14 cellular contexts compared by ENCODE assay signal in the genomic region with DNA sequence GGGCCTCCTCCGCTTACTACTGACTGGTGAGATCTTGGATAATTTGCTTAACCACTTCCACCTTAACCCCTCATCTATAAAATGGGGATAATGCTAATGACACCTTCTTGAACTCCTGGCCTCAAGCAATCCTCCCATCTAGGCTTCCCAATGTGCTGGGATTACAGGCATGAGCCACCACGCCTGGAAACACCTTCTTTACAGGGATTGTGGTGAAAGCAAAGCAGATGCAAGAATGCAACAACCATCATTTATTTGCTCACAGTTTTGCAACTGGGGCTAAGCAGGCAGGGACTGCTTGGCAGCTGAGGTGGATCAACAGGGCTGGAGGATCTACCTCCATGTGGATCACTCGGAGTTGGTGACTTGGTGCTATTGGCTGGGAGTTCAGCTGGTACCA.
A peak's percentile ranks its signal among the peaks of the same experiment; 100 is the strongest.
DNase-seq lines count a peak whose midpoint lies in the region; ATAC-seq and TF ChIP-seq lines count a peak whose summit lies in the region.
"Had no signal": no experiment of that assay in that cellular context is flagged by ENCODE, and none has a peak within 500 bp of the region (broad histone marks: within the 10 kb centered on the region; RNA-seq: fewer than 3 reads in every experiment).

No MANE protein-coding gene starts in this region.

- H3K4me1 ChIP-seq in Caco-2: peaks cover 25% of the 10 kb centered on the region
- peaks cover 33% of the 10 kb centered on the region for H3K4me1 ChIP-seq in hepatocyte (ENCODE audit: insufficient read depth)
- H3K4me1 ChIP-seq in skeletal muscle tissue (ENCODE audit: control insufficient read depth in 3 of 3, insufficient read depth in 3 of 3, low read length in 3 of 3): peaks cover 17 to 38% (median 36%) of the 10 kb centered on the region in 3 donors

- H3K36me3 Mint-ChIP-seq in Caco-2 (ENCODE audit: insufficient read depth, unreplicated experiment): peaks cover 18% of the 10 kb centered on the region

- H3K27me3 ChIP-seq in Caco-2 (replicated peaks; ENCODE audit: control insufficient read depth, insufficient read depth, low read length) (no peaks in the 10 kb centered on the region), hepatocyte (no peaks in the 10 kb centered on the region), skeletal muscle tissue (ENCODE audit: control insufficient read depth in 3 of 3, insufficient read depth in 3 of 3, low read length in 3 of 3) (no peaks in the 10 kb centered on the region)
- H3K27me3 ChIP-seq: foreskin keratinocyte had no signal

- peak overlapping the region; percentile 72 for H3K27ac Mint-ChIP-seq in Caco-2 (ENCODE audit: unreplicated experiment)
- H3K27ac Mint-ChIP-seq: activated CD4-positive, alpha-beta T cell treated with anti-CD3 and anti-CD28 coated beads for 36 hours; T-helper 1 cell treated with Interleukin-12 subunit alpha and Interleukin-12 subunit beta and Interleukin-4 antibody, amounts not matched to agents 30 μg/mL and 1 μg/mL, for 36 hours had no signal

- H3K79me2 ChIP-seq in hepatocyte: no peaks in the 10 kb centered on the region

- H3K9me3 Mint-ChIP-seq in Caco-2 (ENCODE audit: unreplicated experiment): no peaks in the 10 kb centered on the region
- H3K9me3 Mint-ChIP-seq: T-helper 1 cell treated with Interleukin-12 subunit alpha and Interleukin-12 subunit beta and Interleukin-4 antibody, amounts not matched to agents 30 μg/mL and 1 μg/mL, for 36 hours had no signal

- no peak overlapping the region for H2AFZ ChIP-seq in hepatocyte

- WGBS in hepatocyte (ENCODE audit: low lambda C conversion rate, missing lambda C conversion rate): 69% methylated on average over 3 of the region's 3 CpGs

- no peak overlapping the region for H3K4me2 ChIP-seq in hepatocyte

- intact Hi-C loops in Caco-2 (cut with micrococcal nuclease; ENCODE audit: unreplicated experiment): loop anchor here (5.0 kb wide), 1 partner anchor 74 kb away; a partner anchor contains a TSS

- H3K9ac ChIP-seq in skeletal muscle tissue (ENCODE audit: low read depth in 1 of 3, low read length in 3 of 3): no peak overlapping the region

- H3K4me1 Mint-ChIP-seq in Caco-2 (ENCODE audit: low read depth, unreplicated experiment): peaks cover 16% of the 10 kb centered on the region
- H3K4me1 Mint-ChIP-seq: activated CD4-positive, alpha-beta T cell treated with anti-CD3 and anti-CD28 coated beads for 36 hours had no signal

- H3K36me3 ChIP-seq in Caco-2 (ENCODE audit: control insufficient read depth, insufficient read depth, low read length) (no peaks in the 10 kb centered on the region), hepatocyte (replicated peaks; ENCODE audit: insufficient read depth, low read depth) (no peaks in the 10 kb centered on the region), skeletal muscle tissue (ENCODE audit: control insufficient read depth in 3 of 3, insufficient read depth in 3 of 3, low read length in 3 of 3) (no peaks in the 10 kb centered on the region)

- H3K9me2 ChIP-seq in hepatocyte (replicated peaks; ENCODE audit: insufficient read depth): no peaks in the 10 kb centered on the region

- no peak for ATAC-seq in GM18861 (IDR thresholded peaks at IDR 0.05; ENCODE audit: unreplicated experiment)
- ATAC-seq: activated CD4-positive, alpha-beta T cell treated with anti-CD3 and anti-CD28 coated beads for 36 hours; foreskin keratinocyte had no signal

- H3K9me3 ChIP-seq in Caco-2 (no peaks in the 10 kb centered on the region), hepatocyte (ENCODE audit: low read depth) (no peaks in the 10 kb centered on the region), skeletal muscle tissue (ENCODE audit: control insufficient read depth in 3 of 3, low read length in 3 of 3) (no peaks in the 10 kb centered on the region)

- no peaks in the 10 kb centered on the region for H3K27me3 Mint-ChIP-seq in Caco-2 (ENCODE audit: insufficient read depth, unreplicated experiment)

- no TSS peak for BruUV-seq in Caco-2 (replicated peaks; lab: Mats Ljungman, UMichigan)

- CTCF ChIA-PET in Caco-2 (lab: Charles Lee): no interaction called here

- no peak overlapping the region for H3K4me3 Mint-ChIP-seq in Caco-2 (ENCODE audit: unreplicated experiment)
- H3K4me3 Mint-ChIP-seq: activated CD4-positive, alpha-beta T cell treated with anti-CD3 and anti-CD28 coated beads for 36 hours; T-helper 1 cell treated with Interleukin-12 subunit alpha and Interleukin-12 subunit beta and Interleukin-4 antibody, amounts not matched to agents 30 μg/mL and 1 μg/mL, for 36 hours had no signal

- TF ChIP-seq CTCF in Caco-2 (IDR thresholded peaks at IDR 0.05; ENCODE audit: insufficient read depth in 1 of 2, low read depth in 1 of 2, low read length in 1 of 2, severe bottlenecking in 1 of 2, unreplicated experiment in 1 of 2) (no peak), VCaP (conservative IDR thresholded peaks at IDR 0.05) (no peak), hepatocyte (IDR thresholded peaks at IDR 0.05; ENCODE audit: poor library complexity) (no peak)

- DNase-seq in Caco-2 (no peak), hepatocyte (ENCODE audit: low spot score) (no peak), NCI-H2196 (lab: John Stamatoyannopoulos, UW; ENCODE audit: unreplicated experiment) (no peak), retina (no peak)
- no peak for DNase-seq in NK-92 treated with Interleukin-12 subunit alpha and Interleukin-12 subunit beta, amount 100 ng/mL, for 24 hours (lab: John Stamatoyannopoulos, UW)
- DNase-seq: activated CD4-positive, alpha-beta T cell treated with anti-CD3 and anti-CD28 coated beads for 36 hours; NCI-H146; NCI-H510A; stimulated activated CD4-positive, alpha-beta T cell treated with anti-CD3 and anti-CD28 coated beads, Interleukin-12 subunit alpha, Interleukin-12 subunit beta, amount 100 ng/mL, for 4 hours had no signal

- no peaks in the 10 kb centered on the region for H4K20me1 ChIP-seq in hepatocyte (ENCODE audit: insufficient read depth, poor library complexity, severe bottlenecking)

- no peak overlapping the region for H3K4me3 ChIP-seq in Caco-2 (ENCODE audit: low read depth, low read length)
- H3K4me3 ChIP-seq in hepatocyte: no peak overlapping the region
- no peak overlapping the region for H3K4me3 ChIP-seq in skeletal muscle tissue (ENCODE audit: low read length in 3 of 3)

- H3K27ac ChIP-seq in VCaP (peak overlapping the region; percentile 91), hepatocyte (peak overlapping the region; percentile 79), skeletal muscle tissue (ENCODE audit: low read depth, low read length) (peak overlapping the region; percentile 52)
- H3K27ac ChIP-seq: foreskin keratinocyte had no signal

- POLR2A ChIA-PET in Caco-2 (lab: Charles Lee): no interaction called here
